In the genomic region with DNA sequence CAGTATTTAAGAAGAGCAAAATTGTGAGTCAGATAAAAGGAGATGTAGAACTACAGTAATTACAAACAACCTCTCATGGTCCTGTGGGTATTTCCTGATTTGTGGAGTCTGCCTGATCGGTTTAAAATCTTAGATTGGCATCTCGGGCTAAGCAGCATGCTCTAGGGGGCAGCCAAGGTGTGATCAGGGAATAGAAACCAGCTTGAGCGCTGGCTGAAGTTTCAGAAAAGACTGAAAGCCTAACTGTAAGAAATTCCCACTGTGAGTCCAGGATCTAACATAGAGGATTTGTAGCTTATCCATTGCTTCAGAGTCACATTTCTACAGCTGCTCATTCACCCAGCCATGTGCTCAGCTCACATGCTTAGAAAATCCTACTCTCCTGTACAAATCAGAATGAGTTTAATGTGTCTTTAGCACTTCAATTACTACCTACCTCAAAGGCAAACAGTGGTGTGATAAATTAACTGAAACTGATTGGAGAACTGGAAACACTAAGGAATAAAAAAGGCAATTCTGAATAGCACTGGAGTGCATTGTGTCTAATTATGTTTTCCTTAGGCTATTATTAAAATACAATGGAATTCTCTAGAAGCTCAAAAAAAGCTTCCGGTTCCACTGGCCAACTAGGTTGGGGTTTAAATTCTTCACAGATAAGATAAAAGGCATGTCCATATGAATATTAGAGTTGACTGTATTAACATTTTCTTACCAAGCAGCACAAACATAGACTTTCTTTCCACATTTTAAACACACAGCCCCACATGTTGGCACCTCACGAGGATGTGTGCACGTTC, we compare ENCODE assay signal across 9 cellular contexts.
DNase-seq lines count a peak whose midpoint lies in the region; ATAC-seq and TF ChIP-seq lines count a peak whose summit lies in the region.
"Had no signal": no experiment of that assay in that cellular context is flagged by ENCODE, and none has a peak within 500 bp of the region (broad histone marks: within the 10 kb centered on the region; RNA-seq: fewer than 3 reads in every experiment).

No MANE protein-coding gene starts in this region.

- peaks cover 11% of the 10 kb centered on the region for H3K4me1 Mint-ChIP-seq in nephron
- peaks cover 0 to 5% (median 0%) of the 10 kb centered on the region in 3 donors for H3K4me1 Mint-ChIP-seq in CD8-positive, alpha-beta memory T cell

- no peaks in the 10 kb centered on the region for H3K4me1 ChIP-seq in CD8-positive, alpha-beta memory T cell (ENCODE audit: insufficient read depth, low read length)
- H3K4me1 ChIP-seq in ovary (ENCODE audit: insufficient read depth), result no peaks in the 10 kb centered on the region

- no peaks in the 10 kb centered on the region for H3K9me3 ChIP-seq in CD8-positive, alpha-beta memory T cell (ENCODE audit: low read length)
- H3K9me3 ChIP-seq in ovary, result no peaks in the 10 kb centered on the region
- H3K9me3 ChIP-seq: esophagus muscularis mucosa had no signal

- CTCF ChIA-PET in RWPE1 (lab: Yijun Ruan, JAX), result no interaction called here
- CTCF ChIA-PET in CD8-positive, alpha-beta memory T cell (lab: Charles Lee), result interaction anchor here (0.6 to 2.0 kb wide), 6 partner anchors 9 to 318 kb away, joined by 3 to 4 read pairs (median 3); partner anchors contain the start of gene RPS6KA2

- POLR2A ChIA-PET in RWPE1 (lab: Yijun Ruan, JAX; ENCODE audit: low non-redundant PET), result no interaction called here
- POLR2A ChIA-PET in CD8-positive, alpha-beta memory T cell (lab: Charles Lee), result no interaction called here

- no peak for TF ChIP-seq EP300 in ovary (IDR thresholded peaks at IDR 0.05)

- no peak for TF ChIP-seq POLR2A in ovary (IDR thresholded peaks at IDR 0.05)

- peak overlapping the region in 1 of 3 experiments; percentile 82 for H3K27ac Mint-ChIP-seq in nephron
- H3K27ac Mint-ChIP-seq in CD8-positive, alpha-beta memory T cell, result no peak overlapping the region

- peak; percentile 15 for TF ChIP-seq CTCF in GM12865 (IDR thresholded peaks at IDR 0.05; ENCODE audit: insufficient read depth, low read depth, low read length, missing control alignments)
- peak; percentile 13 to 39 (median 34) for TF ChIP-seq CTCF in nephron (IDR thresholded peaks at IDR 0.05; ENCODE audit: unreplicated experiment in 3 of 3)
- TF ChIP-seq CTCF in RWPE1 (conservative IDR thresholded peaks at IDR 0.05; ENCODE audit: low read depth), result no peak
- TF ChIP-seq CTCF in ovary (IDR thresholded peaks at IDR 0.05), result no peak

- H3K27ac ChIP-seq in RWPE1 (no peak overlapping the region), ovary (no peak overlapping the region)
- H3K27ac ChIP-seq in CD8-positive, alpha-beta memory T cell (ENCODE audit: low read depth, low read length), result no peak overlapping the region

- intact Hi-C loops in ovary (cut with DNase I), result no loop called here

- no peaks in the 10 kb centered on the region for H3K36me3 ChIP-seq in CD8-positive, alpha-beta memory T cell (ENCODE audit: insufficient read depth, low read length)
- H3K36me3 ChIP-seq in ovary, result no peaks in the 10 kb centered on the region

- peaks cover 52% of the 10 kb centered on the region for H3K36me3 Mint-ChIP-seq in nephron (ENCODE audit: low read depth)
- H3K36me3 Mint-ChIP-seq in CD8-positive, alpha-beta memory T cell, result peaks cover 0 to 10% (median 2%) of the 10 kb centered on the region in 3 donors

- ATAC-seq in HG03442 (IDR thresholded peaks at IDR 0.05; ENCODE audit: unreplicated experiment), result peak; percentile 63

- H3K4me3 ChIP-seq in GM12865 (ENCODE audit: low read depth, low read length), result no peak overlapping the region
- no peak overlapping the region for H3K4me3 ChIP-seq in CD8-positive, alpha-beta memory T cell (ENCODE audit: low read length)
- no peak overlapping the region for H3K4me3 ChIP-seq in ovary
- H3K4me3 ChIP-seq: esophagus muscularis mucosa had no signal

- no peak overlapping the region for H3K4me3 Mint-ChIP-seq in nephron
- no peak overlapping the region for H3K4me3 Mint-ChIP-seq in CD8-positive, alpha-beta memory T cell

- 70 to 79% (median 78%) methylated on average over 6 of the region's 6 CpGs for WGBS in ovary, 3 donors

- H3K27me3 Mint-ChIP-seq in nephron (ENCODE audit: low read depth), result no peaks in the 10 kb centered on the region
- no peaks in the 10 kb centered on the region for H3K27me3 Mint-ChIP-seq in CD8-positive, alpha-beta memory T cell

- peak; percentile 39 for DNase-seq in GM12865 (ENCODE audit: low read depth)
- DNase-seq in astrocyte of the hippocampus (ENCODE audit: low read depth, low spot score), result peak; percentile 67
- DNase-seq in RWPE1 (ENCODE audit: low spot score), result no peak
- no peak for DNase-seq in CD8-positive, alpha-beta memory T cell
- no peak for DNase-seq in ovary
- no peak for DNase-seq in NCI-H1105 (lab: John Stamatoyannopoulos, UW)

- H3K27me3 ChIP-seq in CD8-positive, alpha-beta memory T cell (ENCODE audit: insufficient read depth, low read length, poor library complexity, severe bottlenecking), result no peaks in the 10 kb centered on the region
- H3K27me3 ChIP-seq in ovary, result no peaks in the 10 kb centered on the region
- H3K27me3 ChIP-seq: esophagus muscularis mucosa had no signal

- H3K9me3 Mint-ChIP-seq in nephron, result peaks cover 7% of the 10 kb centered on the region
- H3K9me3 Mint-ChIP-seq in CD8-positive, alpha-beta memory T cell, result peaks cover 0 to 7% (median 4%) of the 10 kb centered on the region in 5 donors

Comparison
In these comparisons a context has a peak if more than half of its experiments do, and no peak if none do; other contexts are left out.
1. DNase-seq: peak in GM12865 (single experiment) and astrocyte of the hippocampus (single experiment); none in RWPE1 (single experiment), CD8-positive, alpha-beta memory T cell (0 of 5), ovary (0 of 5) and NCI-H1105 (single experiment).
2. CTCF ChIP-seq: peak in GM12865 (single experiment) and nephron (3 of 3); none in RWPE1 (single experiment) and ovary (0 of 3).